8 cellular contexts compared by ENCODE assay signal in genomic region chr7:22853674-22854157, GRCh38. TPM values are rescaled to one million over a fixed set of nuclear protein-coding genes. Genes with fewer than 3 reads are reported as not detected.
DNase-seq lines count a peak whose midpoint lies in the region; ATAC-seq and TF ChIP-seq lines count a peak whose summit lies in the region.

No MANE protein-coding gene starts in this region.

- peak overlapping the region; percentile 83 to 89 (median 89) for H3K4me3 Mint-ChIP-seq in nephron

- peaks cover 5% of the 10 kb centered on the region for H3K27me3 Mint-ChIP-seq in nephron (ENCODE audit: low read depth)

- 22 to 25% methylated on average over 28 of the region's 28 CpGs for WGBS in ectodermal cell, 2 experiments

- no peaks in the 10 kb centered on the region for H3K27me3 ChIP-seq in RWPE2 (ENCODE audit: insufficient read depth, poor library complexity, severe bottlenecking)
- peaks cover 12% of the 10 kb centered on the region for H3K27me3 ChIP-seq in ectodermal cell (ENCODE audit: control insufficient read depth, insufficient read depth, low read length, poor library complexity, severe bottlenecking)

- H3K9me3 ChIP-seq in RWPE2 (ENCODE audit: severe bottlenecking) (no peaks in the 10 kb centered on the region), ectodermal cell (ENCODE audit: control insufficient read depth, low read length) (no peaks in the 10 kb centered on the region)

- TF ChIP-seq CTCF in AG09319 (IDR thresholded peaks at IDR 0.05; ENCODE audit: low read depth, low read length) (peak; percentile 8; the same call in 1 of the 2 replicates), RWPE2 (IDR thresholded peaks at IDR 0.05; ENCODE audit: poor library complexity, severe bottlenecking) (peak; percentile 97), nephron (IDR thresholded peaks at IDR 0.05; ENCODE audit: unreplicated experiment in 3 of 3) (no peak)

- H3K36me3 Mint-ChIP-seq in nephron (ENCODE audit: low read depth), result peaks cover 9% of the 10 kb centered on the region

- H3K27ac ChIP-seq in RWPE2 (ENCODE audit: poor library complexity, severe bottlenecking) (peak overlapping the region; percentile 97), ectodermal cell (ENCODE audit: insufficient read depth, low read depth, low read length, poor library complexity, severe bottlenecking) (no peak overlapping the region)

- DNase-seq in AG09319 (ENCODE audit: extremely low read depth, low read depth) (no peak), RWPE2 (ENCODE audit: low spot score) (no peak), NCI-H526 treated with DMSO at 0.1 percent for 48 hours (lab: John Stamatoyannopoulos, UW) (no peak), midbrain (lab: John Stamatoyannopoulos, UW) (no peak)

- H3K4me1 ChIP-seq in RWPE2 (ENCODE audit: insufficient read depth, poor library complexity, severe bottlenecking) (peaks cover 32% of the 10 kb centered on the region), ectodermal cell (ENCODE audit: control insufficient read depth, insufficient read depth, low read length) (no peaks in the 10 kb centered on the region)

- peak overlapping the region in 2 of 3 experiments; percentile 9 to 34 for H3K27ac Mint-ChIP-seq in nephron

- peaks cover 41% of the 10 kb centered on the region for H3K36me3 ChIP-seq in RWPE2 (ENCODE audit: low read depth)
- no peaks in the 10 kb centered on the region for H3K36me3 ChIP-seq in ectodermal cell (ENCODE audit: control insufficient read depth, insufficient read depth, low read length)

- H3K4me3 ChIP-seq in RWPE2 (ENCODE audit: severe bottlenecking), result peak overlapping the region; percentile 62
- peak overlapping the region; percentile 65 for H3K4me3 ChIP-seq in ectodermal cell (ENCODE audit: insufficient read depth, low read depth, low read length)

- H3K4me1 Mint-ChIP-seq in nephron, result peaks cover 40% of the 10 kb centered on the region

- ATAC-seq in GM18519 (IDR thresholded peaks at IDR 0.05; ENCODE audit: low FRiP score, unreplicated experiment) (peak; percentile 23), HG03025 (IDR thresholded peaks at IDR 0.05; ENCODE audit: low FRiP score, unreplicated experiment) (peak; percentile 65), RWPE2 (ENCODE audit: low read depth) (no peak)

- H3K9me3 Mint-ChIP-seq in nephron, result no peaks in the 10 kb centered on the region

RNA-seq across cellular contexts. Expression of gene TOMM7, which starts 31.1 kb away (rescaled TPM):
- polyA plus RNA-seq in ectodermal cell (2013, experiment 1 of 4), result 286 TPM
- polyA plus RNA-seq in ectodermal cell (2013, experiment 2 of 4), result 310 TPM
- 304 TPM for polyA plus RNA-seq in ectodermal cell (2013, experiment 3 of 4)
- 367 TPM for polyA plus RNA-seq in ectodermal cell (2013, experiment 4 of 4)

Comparison
In these comparisons a context has a peak if more than half of its experiments do, and no peak if none do; other contexts are left out.
1. CTCF ChIP-seq: peak in AG09319 (single experiment) and RWPE2 (single experiment); none in nephron (0 of 3).